Comparison of ENCODE assay signal across 8 cellular contexts in the genomic region with DNA sequence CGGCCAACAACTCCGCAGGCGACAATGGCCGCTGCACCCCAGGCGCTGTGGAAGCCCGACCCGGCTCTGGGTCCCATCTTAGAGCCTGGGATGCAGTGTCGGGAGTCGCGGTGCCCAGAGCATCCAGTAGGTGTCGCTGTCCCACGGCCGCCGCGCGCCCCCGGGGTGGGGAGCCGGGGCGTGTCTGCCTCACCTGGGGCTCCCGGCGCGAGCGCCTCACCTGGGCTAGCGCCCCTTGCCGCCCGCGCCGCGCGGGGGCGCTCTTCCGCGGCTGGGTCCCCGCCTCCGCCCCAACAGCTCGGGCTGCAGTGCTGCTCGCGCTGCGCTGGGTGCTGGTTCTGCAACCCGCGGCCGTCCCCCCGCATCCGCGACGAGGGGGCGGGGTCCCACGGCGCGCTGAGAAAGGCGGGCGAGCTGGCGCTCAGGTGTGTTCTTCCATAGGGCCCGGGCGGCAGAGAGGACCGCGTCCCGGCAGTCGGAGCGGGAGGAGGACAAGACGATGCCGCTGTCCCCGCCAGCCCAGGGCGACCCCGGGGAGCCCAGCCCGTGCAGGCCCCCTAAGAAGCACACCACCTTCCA. TPM values are rescaled to one million over a fixed set of nuclear protein-coding genes. Genes with fewer than 3 reads are reported as not detected.
DNase-seq lines count a peak whose midpoint lies in the region; ATAC-seq and TF ChIP-seq lines count a peak whose summit lies in the region.

CRYBG1 (plus strand) TSS at position 308 of the 579 bp plus-strand sequence; CDS start at position 500, 192 bp downstream.

- peak within 1 kb of the TSS; percentile 62 for H3K4me3 ChIP-seq in lower lobe of right lung

- intact Hi-C loops in lower lobe of right lung (cut with DNase I) = no loop called here

- H3K36me3 ChIP-seq in ES-I3 (ENCODE audit: insufficient read depth, low read length) (no peaks in the 10 kb centered on the region), lower lobe of right lung (no peaks in the 10 kb centered on the region)

- peak; percentile 62 for DNase-seq in NCI-H2107 treated with DMSO at 0.1 percent for 48 hours (lab: John Stamatoyannopoulos, UW; ENCODE audit: unreplicated experiment)
- peak; percentile 55 for DNase-seq in activated CD4-positive, alpha-beta T cell treated with anti-CD3 and anti-CD28 coated beads, Interleukin-2, amount 10 ng/mL, durations not matched to agents 7 days and 5 days
- DNase-seq in dermis blood vessel endothelial cell = peak; percentile 46
- peak; percentile 78 for DNase-seq in lower lobe of right lung
- DNase-seq in stimulated activated CD4-positive, alpha-beta T cell treated with anti-CD3 and anti-CD28 coated beads, TNF-alpha, amount 100 ng/mL, for 24 hours (ENCODE audit: low read depth in 3 of 3) = peak; percentile 43 to 65 (median 44)
- no peak for DNase-seq in MV-4-11 (lab: John Stamatoyannopoulos, UW)

- peak within 1 kb of the TSS; percentile 64 for H3K4me3 Mint-ChIP-seq in activated CD4-positive, alpha-beta T cell treated with anti-CD3 and anti-CD28 coated beads, Interleukin-2, amount 10 ng/mL, durations not matched to agents 7 days and 5 days

- peaks cover 13% of the 10 kb centered on the region for H3K4me1 Mint-ChIP-seq in activated CD4-positive, alpha-beta T cell treated with anti-CD3 and anti-CD28 coated beads, Interleukin-2, amount 10 ng/mL, durations not matched to agents 7 days and 5 days

- H3K4me1 ChIP-seq in ES-I3 (ENCODE audit: insufficient read depth, low read length) (no peaks in the 10 kb centered on the region), lower lobe of right lung (peaks cover 15% of the 10 kb centered on the region)

- peak; percentile 82 for ATAC-seq in HG02642 (IDR thresholded peaks at IDR 0.05; ENCODE audit: poor library complexity, unreplicated experiment)
- peak; percentile 96 to 99 for ATAC-seq in lower lobe of right lung

- peaks cover 55% of the 10 kb centered on the region for H3K27me3 Mint-ChIP-seq in activated CD4-positive, alpha-beta T cell treated with anti-CD3 and anti-CD28 coated beads, Interleukin-2, amount 10 ng/mL, durations not matched to agents 7 days and 5 days

- H3K27ac ChIP-seq in lower lobe of right lung = no peak within 1 kb of the TSS

- H3K9me3 Mint-ChIP-seq in activated CD4-positive, alpha-beta T cell treated with anti-CD3 and anti-CD28 coated beads, Interleukin-2, amount 10 ng/mL, durations not matched to agents 7 days and 5 days = no peaks in the 10 kb centered on the region

- no peak within 1 kb of the TSS for H3K27ac Mint-ChIP-seq in activated CD4-positive, alpha-beta T cell treated with anti-CD3 and anti-CD28 coated beads, Interleukin-2, amount 10 ng/mL, durations not matched to agents 7 days and 5 days

- peak within 1 kb of the TSS; percentile 81 for H3K9ac ChIP-seq in ES-I3 (ENCODE audit: low read depth, low read length)

- peaks cover 36% of the 10 kb centered on the region for H3K27me3 ChIP-seq in lower lobe of right lung (ENCODE audit: low read depth)

- TF ChIP-seq CTCF in lower lobe of right lung (IDR thresholded peaks at IDR 0.05) = peak; percentile 90

- CTCF ChIA-PET in activated CD4-positive, alpha-beta T cell treated with anti-CD3 and anti-CD28 coated beads, Interleukin-2, amount 10 ng/mL, durations not matched to agents 7 days and 5 days (lab: Charles Lee) = interaction anchor here (0.6 to 3.3 kb wide), 14 partner anchors 9 to 242 kb away, joined by 3 to 11 read pairs (median 3); partner anchors contain the start of gene ATG5

- POLR2A ChIA-PET in activated CD4-positive, alpha-beta T cell treated with anti-CD3 and anti-CD28 coated beads, Interleukin-2, amount 10 ng/mL, durations not matched to agents 7 days and 5 days (lab: Charles Lee) = no interaction called here

- H3K36me3 Mint-ChIP-seq in activated CD4-positive, alpha-beta T cell treated with anti-CD3 and anti-CD28 coated beads, Interleukin-2, amount 10 ng/mL, durations not matched to agents 7 days and 5 days (ENCODE audit: low read depth) = no peaks in the 10 kb centered on the region

- H3K9me3 ChIP-seq in ES-I3 (ENCODE audit: control insufficient read depth, insufficient read depth, low read length) = no peaks in the 10 kb centered on the region
- H3K9me3 ChIP-seq in lower lobe of right lung = no peaks in the 10 kb centered on the region

RNA-seq across cellular contexts. Expression of gene CRYBG1, which starts in this region (rescaled TPM):
- 10 to 100 TPM; 41.1 to 46.8 TPM for total RNA-seq in activated CD4-positive, alpha-beta T cell treated with anti-CD3 and anti-CD28 coated beads, Interleukin-2, amount 10 ng/mL, durations not matched to agents 7 days and 5 days
- total RNA-seq in dermis blood vessel endothelial cell (38.1 and 44.9 TPM in 2 replicates), lower lobe of right lung (27.9 TPM)
